ENCODE assay signal across 1 cellular context in the genomic region with DNA sequence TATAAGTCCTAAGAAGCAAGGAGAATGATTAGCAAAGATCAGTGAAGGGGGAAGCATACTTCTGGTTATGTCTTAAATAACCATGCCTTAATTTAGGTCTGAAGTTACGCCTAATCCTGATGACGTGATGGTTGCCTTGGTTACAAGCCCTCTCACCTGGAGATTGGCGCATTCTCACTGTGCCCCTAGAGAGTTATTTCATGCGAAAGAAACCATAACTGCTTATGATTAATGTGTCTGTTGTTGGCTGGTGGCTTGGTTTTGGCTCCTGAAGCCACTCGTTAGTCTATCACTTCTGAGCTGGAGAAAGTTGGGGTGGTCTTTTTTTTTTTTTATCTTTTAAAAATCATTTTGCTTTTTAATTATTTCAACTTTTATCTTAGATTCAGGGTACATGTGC.
TF ChIP-seq lines count a peak whose summit lies in the region.

No MANE protein-coding gene starts in this region.

TF ChIP-seq in GM23338, 12 proteins besides CTCF, POLR2A, EP300 and RAD21 (continued from another document):
- TF ChIP-seq, protein P1, sequence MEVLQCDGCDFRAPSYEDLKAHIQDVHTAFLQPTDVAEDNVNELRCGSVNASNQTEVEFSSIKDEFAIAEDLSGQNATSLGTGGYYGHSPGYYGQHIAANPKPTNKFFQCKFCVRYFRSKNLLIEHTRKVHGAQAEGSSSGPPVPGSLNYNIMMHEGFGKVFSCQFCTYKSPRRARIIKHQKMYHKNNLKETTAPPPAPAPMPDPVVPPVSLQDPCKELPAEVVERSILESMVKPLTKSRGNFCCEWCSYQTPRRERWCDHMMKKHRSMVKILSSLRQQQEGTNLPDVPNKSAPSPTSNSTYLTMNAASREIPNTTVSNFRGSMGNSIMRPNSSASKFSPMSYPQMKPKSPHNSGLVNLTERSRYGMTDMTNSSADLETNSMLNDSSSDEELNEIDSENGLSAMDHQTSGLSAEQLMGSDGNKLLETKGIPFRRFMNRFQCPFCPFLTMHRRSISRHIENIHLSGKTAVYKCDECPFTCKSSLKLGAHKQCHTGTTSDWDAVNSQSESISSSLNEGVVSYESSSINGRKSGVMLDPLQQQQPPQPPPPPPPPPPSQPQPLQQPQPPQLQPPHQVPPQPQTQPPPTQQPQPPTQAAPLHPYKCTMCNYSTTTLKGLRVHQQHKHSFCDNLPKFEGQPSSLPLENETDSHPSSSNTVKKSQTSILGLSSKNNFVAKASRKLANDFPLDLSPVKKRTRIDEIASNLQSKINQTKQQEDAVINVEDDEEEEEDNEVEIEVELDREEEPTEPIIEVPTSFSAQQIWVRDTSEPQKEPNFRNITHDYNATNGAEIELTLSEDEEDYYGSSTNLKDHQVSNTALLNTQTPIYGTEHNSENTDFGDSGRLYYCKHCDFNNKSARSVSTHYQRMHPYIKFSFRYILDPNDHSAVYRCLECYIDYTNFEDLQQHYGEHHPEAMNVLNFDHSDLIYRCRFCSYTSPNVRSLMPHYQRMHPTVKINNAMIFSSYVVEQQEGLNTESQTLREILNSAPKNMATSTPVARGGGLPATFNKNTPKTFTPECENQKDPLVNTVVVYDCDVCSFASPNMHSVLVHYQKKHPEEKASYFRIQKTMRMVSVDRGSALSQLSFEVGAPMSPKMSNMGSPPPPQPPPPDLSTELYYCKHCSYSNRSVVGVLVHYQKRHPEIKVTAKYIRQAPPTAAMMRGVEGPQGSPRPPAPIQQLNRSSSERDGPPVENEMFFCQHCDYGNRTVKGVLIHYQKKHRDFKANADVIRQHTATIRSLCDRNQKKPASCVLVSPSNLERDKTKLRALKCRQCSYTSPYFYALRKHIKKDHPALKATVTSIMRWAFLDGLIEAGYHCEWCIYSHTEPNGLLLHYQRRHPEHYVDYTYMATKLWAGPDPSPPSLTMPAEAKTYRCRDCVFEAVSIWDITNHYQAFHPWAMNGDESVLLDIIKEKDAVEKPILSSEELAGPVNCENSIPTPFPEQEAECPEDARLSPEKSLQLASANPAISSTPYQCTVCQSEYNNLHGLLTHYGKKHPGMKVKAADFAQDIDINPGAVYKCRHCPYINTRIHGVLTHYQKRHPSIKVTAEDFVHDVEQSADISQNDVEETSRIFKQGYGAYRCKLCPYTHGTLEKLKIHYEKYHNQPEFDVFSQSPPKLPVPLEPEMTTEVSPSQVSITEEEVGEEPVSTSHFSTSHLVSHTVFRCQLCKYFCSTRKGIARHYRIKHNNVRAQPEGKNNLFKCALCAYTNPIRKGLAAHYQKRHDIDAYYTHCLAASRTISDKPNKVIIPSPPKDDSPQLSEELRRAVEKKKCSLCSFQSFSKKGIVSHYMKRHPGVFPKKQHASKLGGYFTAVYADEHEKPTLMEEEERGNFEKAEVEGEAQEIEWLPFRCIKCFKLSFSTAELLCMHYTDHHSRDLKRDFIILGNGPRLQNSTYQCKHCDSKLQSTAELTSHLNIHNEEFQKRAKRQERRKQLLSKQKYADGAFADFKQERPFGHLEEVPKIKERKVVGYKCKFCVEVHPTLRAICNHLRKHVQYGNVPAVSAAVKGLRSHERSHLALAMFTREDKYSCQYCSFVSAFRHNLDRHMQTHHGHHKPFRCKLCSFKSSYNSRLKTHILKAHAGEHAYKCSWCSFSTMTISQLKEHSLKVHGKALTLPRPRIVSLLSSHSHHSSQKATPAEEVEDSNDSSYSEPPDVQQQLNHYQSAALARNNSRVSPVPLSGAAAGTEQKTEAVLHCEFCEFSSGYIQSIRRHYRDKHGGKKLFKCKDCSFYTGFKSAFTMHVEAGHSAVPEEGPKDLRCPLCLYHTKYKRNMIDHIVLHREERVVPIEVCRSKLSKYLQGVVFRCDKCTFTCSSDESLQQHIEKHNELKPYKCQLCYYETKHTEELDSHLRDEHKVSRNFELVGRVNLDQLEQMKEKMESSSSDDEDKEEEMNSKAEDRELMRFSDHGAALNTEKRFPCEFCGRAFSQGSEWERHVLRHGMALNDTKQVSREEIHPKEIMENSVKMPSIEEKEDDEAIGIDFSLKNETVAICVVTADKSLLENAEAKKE (CRISPR knock-in tag; IDR thresholded peaks at IDR 0.05): no peak
